In the genomic region with DNA sequence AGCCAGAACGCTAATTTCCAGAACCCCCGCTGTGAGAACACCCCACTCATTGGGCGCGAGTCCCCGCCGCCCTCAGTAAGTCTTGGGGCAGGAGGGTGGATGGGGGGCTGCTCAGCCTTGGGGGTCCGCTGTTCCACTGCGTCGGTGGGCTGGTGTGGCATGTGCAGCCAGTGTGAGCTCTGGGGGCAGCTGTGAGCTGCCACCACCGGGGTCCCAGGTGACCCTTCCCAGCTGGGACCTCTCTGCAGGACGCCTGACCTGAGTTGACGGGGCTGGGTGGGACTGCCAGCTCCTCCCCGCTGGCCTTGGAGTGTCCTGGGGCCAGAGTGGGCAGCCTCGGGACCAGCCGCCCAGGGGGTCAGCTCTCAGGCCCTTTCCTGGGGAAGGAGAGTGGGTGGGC, we compare ENCODE assay signal across 21 cellular contexts. TPM values are rescaled to one million over a fixed set of nuclear protein-coding genes. Genes with fewer than 3 reads are reported as not detected.
"Had no signal": no experiment of that assay in that cellular context is flagged by ENCODE, and none has a peak within 500 bp of the region (broad histone marks: within the 10 kb centered on the region; RNA-seq: fewer than 3 reads in every experiment).

No MANE protein-coding gene starts in this region.

- H3K27ac ChIP-seq: KMS-11 had no signal

- DNase-seq: Kasumi-1, MM.1S, NCI-H1092 treated with DMSO at 0.1 percent for 48 hours, NCI-H1436, NCI-H187, NCI-H2029, NCI-H2081 treated with DMSO at 0.1 percent for 48 hours, NCI-H2171, NCI-H226, NCI-H446, NCI-H510A, NCI-H524 treated with DMSO at 0.1 percent for 48 hours, NCI-H69, NCI-H774, RPMI8226, SHP77, SK-N-SH had no signal

- ATAC-seq: K562 had no signal

- H3K4me2 ChIP-seq: KMS-11, SK-N-SH had no signal

- H3K9me3 ChIP-seq: SK-N-SH had no signal

- H3K4me3 ChIP-seq: K562 had no signal

- FAIRE-seq: K562, RCC 7860 had no signal

- H3K9ac ChIP-seq: KMS-11, SK-N-SH had no signal

RNA-seq across cellular contexts. Expression of gene AMZ1, which starts 29.1 kb away (rescaled TPM):
- total RNA-seq: HT1080, K562 had no signal
- polyA plus RNA-seq: K562 had no signal
